In genomic region chr2:174787485-174788205, GRCh38 we compare ENCODE assay signal across 10 cellular contexts. TPM values are rescaled to one million over a fixed set of nuclear protein-coding genes. Genes with fewer than 3 reads are reported as not detected.
DNase-seq lines count a peak whose midpoint lies in the region; ATAC-seq, FAIRE-seq and TF ChIP-seq lines count a peak whose summit lies in the region.
"Had no signal": no experiment of that assay in that cellular context is flagged by ENCODE, and none has a peak within 500 bp of the region (broad histone marks: within the 10 kb centered on the region; RNA-seq: fewer than 3 reads in every experiment).

No MANE protein-coding gene starts in this region.

- H3K27ac ChIP-seq in K562 (ENCODE audit: extremely low read depth, low read depth, low read length) (no peak overlapping the region), left ventricle myocardium inferior (replicated peaks) (no peak overlapping the region)

- H3K36me3 ChIP-seq in K562 (ENCODE audit: control insufficient read depth, insufficient read depth, low read length) (no peaks in the 10 kb centered on the region), left ventricle myocardium inferior (no peaks in the 10 kb centered on the region)

- TF ChIP-seq POLR2A in K562 (conservative IDR thresholded peaks at IDR 0.05): no peak

- H3K9ac ChIP-seq in K562 (ENCODE audit: insufficient read depth in 1 of 2, low read depth in 2 of 2, low read length in 2 of 2): no peak overlapping the region

- ATAC-seq in K562 (no peak), esophagus mucosa (no peak)

- no peak for FAIRE-seq in K562 (lab: Jason Lieb, UNC)
- FAIRE-seq: GM18507 had no signal

- H2AFZ ChIP-seq in K562 (ENCODE audit: low read depth, low read length): peak overlapping the region; percentile 76; the same call in 1 of the 2 replicates

- no peaks in the 10 kb centered on the region for H3K79me2 ChIP-seq in K562 (ENCODE audit: control insufficient read depth, insufficient read depth, low read length)

- TF ChIP-seq CTCF in K562 (IDR thresholded peaks at IDR 0.05 in 2 of 3, conservative IDR thresholded peaks at IDR 0.05 in 1 of 3; ENCODE audit: insufficient read depth in 2 of 3, low read depth in 1 of 3, low read length in 3 of 3) (no peak), left ventricle myocardium inferior (IDR thresholded peaks at IDR 0.05; ENCODE audit: borderline replicate concordance) (no peak)

- no peak overlapping the region for H3K4me3 ChIP-seq in K562
- H3K4me3 ChIP-seq in left ventricle myocardium inferior: no peak overlapping the region

- peaks cover 0 to 3% of the 10 kb centered on the region in 2 experiments; a peak in 2 of 5 replicates for H3K4me1 ChIP-seq in K562 (replicated peaks in 1 of 2; ENCODE audit: control insufficient read depth in 2 of 2, insufficient read depth in 2 of 2, low read length in 2 of 2)
- H3K4me1 ChIP-seq in left ventricle myocardium inferior: no peaks in the 10 kb centered on the region

- TF ChIP-seq RAD21 in K562 (CRISPR knock-in tag; conservative IDR thresholded peaks at IDR 0.05 in 1 of 2, IDR thresholded peaks at IDR 0.05 in 1 of 2): no peak

- H3K27me3 ChIP-seq in K562 (ENCODE audit: control insufficient read depth in 2 of 2, insufficient read depth in 2 of 2, low read length in 2 of 2) (peaks cover 16 to 33% of the 10 kb centered on the region in 2 experiments), left ventricle myocardium inferior (ENCODE audit: low read depth) (no peaks in the 10 kb centered on the region)

- no peak overlapping the region for H3K4me2 ChIP-seq in K562 (ENCODE audit: insufficient read depth, low read length)

- H4K20me1 ChIP-seq in K562 (replicated peaks; ENCODE audit: control insufficient read depth, insufficient read depth, low read length): no peaks in the 10 kb centered on the region

- POLR2A ChIA-PET in K562 (lab: Yijun Ruan, JAX): interaction anchor here (0.6 to 1.7 kb wide), 3 partner anchors 10 to 235 kb away, joined by 3 to 5 read pairs (median 4); no protein-coding TSS in a partner anchor

- DNase-seq in AG20443 (ENCODE audit: low spot score) (peak; percentile 95), HT1080 (ENCODE audit: low read depth) (peak; percentile 76), K562 (ENCODE audit: extremely low read depth in 1 of 4, low spot score in 3 of 4) (no peak), lung microvascular endothelial cell (ENCODE audit: low read depth in 2 of 2) (peak; percentile 62 to 67), middle frontal gyrus (ENCODE audit: extremely low spot score, low spot score) (no peak), NCI-H187 treated with DMSO at 0.1 percent for 48 hours (lab: John Stamatoyannopoulos, UW) (no peak), left ventricle myocardium inferior (no peak)
- DNase-seq: effector CD4-positive, alpha-beta T cell had no signal

- TF ChIP-seq EP300 in K562 (IDR thresholded peaks at IDR 0.05; ENCODE audit: low read length): no peak

- in situ Hi-C loops in K562 (cut with MboI): no loop called here

- 34% methylated on average over 5 of the region's 5 CpGs for WGBS in K562 (ENCODE audit: insufficient coverage, low coverage, missing lambda C conversion rate)

- CTCF ChIA-PET in K562 (lab: Yijun Ruan, JAX; ENCODE audit: low intra/inter-chr PET ratio): no interaction called here

- no TSS peak for BruUV-seq in K562 (replicated peaks; lab: Mats Ljungman, UMichigan)

- H3K9me1 ChIP-seq in K562 (ENCODE audit: control insufficient read depth, insufficient read depth, low read length): no peaks in the 10 kb centered on the region

- no peaks in the 10 kb centered on the region for H3K9me3 ChIP-seq in K562 (replicated peaks; ENCODE audit: control insufficient read depth, insufficient read depth, low read depth, low read length)
- no peaks in the 10 kb centered on the region for H3K9me3 ChIP-seq in left ventricle myocardium inferior (replicated peaks)

- intact Hi-C loops in K562 (cut with micrococcal nuclease): no loop called here
- intact Hi-C loops in left ventricle myocardium inferior (cut with micrococcal nuclease): no loop called here

TF ChIP-seq in K562, 482 proteins besides CTCF, POLR2A, EP300 and RAD21:
- TF ChIP-seq PHF20 (IDR thresholded peaks at IDR 0.05; ENCODE audit: partially characterized antibody) (no peak), OTX1 (CRISPR knock-in tag; IDR thresholded peaks at IDR 0.05) (no peak), GATAD2B (IDR thresholded peaks at IDR 0.05; ENCODE audit: borderline replicate concordance) (no peak), RFX1 (IDR thresholded peaks at IDR 0.05) (peak; percentile 33; the same call in 1 of the 2 replicates)

RNA-seq across cellular contexts. Expression of gene CHRNA1, which starts 23.4 kb away (rescaled TPM):
- total RNA-seq in HT1080 (2014; rRNA removed; shearing (Covaris generic)): 0.10 and 0.66 TPM in 2 replicates
- polyA plus RNA-seq in HT1080 (2015; cell fraction: cytosol; rRNA removed): not detected in 2 replicates
- not detected in 2 replicates for polyA plus RNA-seq in HT1080 (2015; cell fraction: nucleus; rRNA removed)
- not detected in 2 replicates for total RNA-seq in K562 (2011; cell fraction: chromatin; rRNA removed; ENCODE audit: low replicate concordance)
- total RNA-seq in K562 (2011; cell fraction: nucleolus; rRNA removed): not detected in 2 replicates
- not detected in 2 replicates for total RNA-seq in K562 (2011; cell fraction: nucleoplasm; rRNA removed)
- total RNA-seq in K562 (2014; rRNA removed) (not detected in 2 replicates), K562 (2014; rRNA removed; fragmentation: Illumina TruSeq; extraction: Trizol) (not detected in 2 replicates), K562 (2015; rRNA removed; fragmentation: Illumina TruSeq; extraction: Trizol) (not detected in 2 replicates), K562 (2021) (not detected in 2 replicates), lung microvascular endothelial cell (0.40 and 1.1 TPM in 2 replicates), esophagus mucosa (not detected), left ventricle myocardium inferior (0.33 TPM)
- polyA plus RNA-seq in K562 (2011; rRNA removed) (not detected in 2 replicates), K562 (2014; fragmentation: Illumina TruSeq; extraction: Trizol) (not detected in 2 replicates), K562 (2014; fragmentation: Nextera tagmentation; extraction: Ambion mirVana) (not detected), K562 (2014; rRNA removed) (not detected in 2 replicates)
- not detected in 2 replicates for polyA plus RNA-seq in K562 (2011; cell fraction: cytosol; rRNA removed)
- not detected in 2 replicates for polyA plus RNA-seq in K562 (2011; cell fraction: nucleus; rRNA removed)
- polyA plus RNA-seq in K562 (2012): not detected in 2 replicates
- polyA minus RNA-seq in K562 (2011; rRNA and poly(A)+ RNA removed): not detected in 2 replicates
- polyA minus RNA-seq in K562 (2011; cell fraction: cytosol; rRNA and poly(A)+ RNA removed): not detected in 2 replicates
- polyA minus RNA-seq in K562 (2011; cell fraction: nucleus; rRNA and poly(A)+ RNA removed): not detected in 2 replicates

Comparison
In these comparisons a context has a peak if more than half of its experiments do, and no peak if none do; other contexts are left out.
1. DNase-seq: peak in AG20443 (single experiment), HT1080 (single experiment) and lung microvascular endothelial cell (2 of 2); none in K562 (0 of 4), middle frontal gyrus (single experiment), NCI-H187 treated with DMSO at 0.1 percent for 48 hours (single experiment) and left ventricle myocardium inferior (single experiment).